ENCODE assay signal across 25 cellular contexts in the genomic region with DNA sequence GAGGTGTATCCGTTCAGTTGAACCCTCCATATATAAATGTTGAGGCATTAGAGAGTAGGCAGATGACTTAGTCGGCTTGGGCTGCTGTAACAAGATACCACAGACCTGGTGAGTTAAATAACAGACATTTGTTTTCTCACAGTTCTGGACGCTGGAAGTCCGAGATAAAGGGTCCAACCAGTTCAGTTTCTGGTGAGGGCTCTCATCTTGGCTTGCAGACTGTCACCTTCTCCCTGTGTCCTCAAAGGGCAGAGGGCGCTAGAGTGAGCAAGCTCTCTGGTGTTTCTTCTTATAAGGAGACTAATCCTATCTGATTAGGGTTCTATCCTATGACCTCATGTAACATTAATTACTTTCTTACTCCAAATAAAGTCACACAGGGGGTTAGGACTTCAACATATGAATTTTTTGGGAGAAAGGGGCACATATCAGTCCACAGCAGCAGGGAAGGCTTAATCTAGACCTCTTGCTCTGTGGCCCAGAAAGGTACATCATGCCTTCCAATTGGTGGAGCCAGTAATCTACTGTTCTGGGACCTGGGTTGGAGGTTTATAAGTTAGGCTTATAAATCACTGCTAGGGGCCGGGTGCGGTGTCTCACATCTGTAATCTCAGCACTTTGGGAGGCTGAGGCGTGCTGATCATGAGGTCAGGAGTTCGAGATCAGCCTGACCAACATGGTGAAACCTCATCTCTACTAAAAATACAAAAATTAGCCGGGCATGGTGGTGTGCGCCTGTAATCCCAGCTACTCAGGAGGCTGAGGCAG. TPM values are rescaled to one million over a fixed set of nuclear protein-coding genes. Genes with fewer than 3 reads are reported as not detected.
DNase-seq lines count a peak whose midpoint lies in the region; ATAC-seq, FAIRE-seq and TF ChIP-seq lines count a peak whose summit lies in the region.
"Had no signal": no experiment of that assay in that cellular context is flagged by ENCODE, and none has a peak within 500 bp of the region (broad histone marks: within the 10 kb centered on the region; RNA-seq: fewer than 3 reads in every experiment).

No MANE protein-coding gene starts in this region.

- H3K4me3 Mint-ChIP-seq in activated naive CD4-positive, alpha-beta T cell treated with anti-CD3 and anti-CD28 coated beads, Interleukin-2, amount 10 ng/mL, durations not matched to agents 7 days and 5 days, result no peak overlapping the region
- H3K4me3 Mint-ChIP-seq: activated naive CD8-positive, alpha-beta T cell treated with anti-CD3 and anti-CD28 coated beads, Interleukin-2, amount 50 U/mL, for 24 hours; stimulated activated effector memory CD8-positive, alpha-beta T cell treated with anti-CD3 and anti-CD28 coated beads, Interleukin-12 subunit alpha, Interleukin-12 subunit beta, amount 100 ng/mL, for 72 hours had no signal

- CTCF ChIA-PET in activated naive CD4-positive, alpha-beta T cell treated with anti-CD3 and anti-CD28 coated beads, Interleukin-2, amount 10 ng/mL, durations not matched to agents 7 days and 5 days (lab: Charles Lee), result no interaction called here

- no peaks in the 10 kb centered on the region for H3K4me1 Mint-ChIP-seq in activated naive CD4-positive, alpha-beta T cell treated with anti-CD3 and anti-CD28 coated beads, Interleukin-2, amount 10 ng/mL, durations not matched to agents 7 days and 5 days
- H3K4me1 Mint-ChIP-seq: activated naive CD8-positive, alpha-beta T cell treated with anti-CD3 and anti-CD28 coated beads, Interleukin-2, amount 50 U/mL, for 24 hours; stimulated activated effector memory CD8-positive, alpha-beta T cell treated with anti-CD3 and anti-CD28 coated beads, Interleukin-12 subunit alpha, Interleukin-12 subunit beta, amount 100 ng/mL, for 72 hours had no signal

- FAIRE-seq in small intestine (lab: Jason Lieb, UNC), result no peak

- H3K4me3 ChIP-seq in WERI-Rb-1 (ENCODE audit: low read depth, low read length) (no peak overlapping the region), small intestine (ENCODE audit: low read depth in 1 of 2, low read length in 2 of 2) (no peak overlapping the region)
- H3K4me3 ChIP-seq: gastroesophageal sphincter, prostate gland, suprapubic skin had no signal

- H3K9me3 ChIP-seq in WERI-Rb-1 (ENCODE audit: severe bottlenecking) (no peaks in the 10 kb centered on the region), small intestine (ENCODE audit: control insufficient read depth, low read depth) (peaks cover 2% of the 10 kb centered on the region)
- H3K9me3 ChIP-seq: gastroesophageal sphincter, neutrophil, prostate gland, suprapubic skin had no signal

- H3K36me3 ChIP-seq in WERI-Rb-1 (no peaks in the 10 kb centered on the region), small intestine (ENCODE audit: control insufficient read depth in 2 of 2, insufficient read depth in 2 of 2, low read length in 2 of 2) (no peaks in the 10 kb centered on the region)
- H3K36me3 ChIP-seq: gastroesophageal sphincter, neutrophil, prostate gland, suprapubic skin had no signal

- H3K4me1 ChIP-seq in small intestine (ENCODE audit: control insufficient read depth in 2 of 2, insufficient read depth in 1 of 2, low read depth in 1 of 2, low read length in 1 of 2), result peaks cover 4% of the 10 kb centered on the region in 2 donors
- H3K4me1 ChIP-seq: gastroesophageal sphincter, prostate gland, suprapubic skin had no signal

- H3K27me3 ChIP-seq in WERI-Rb-1 (ENCODE audit: insufficient read depth, low read depth, severe bottlenecking), result no peaks in the 10 kb centered on the region
- no peaks in the 10 kb centered on the region for H3K27me3 ChIP-seq in small intestine (ENCODE audit: control insufficient read depth in 2 of 2, insufficient read depth in 2 of 2, low read length in 2 of 2)

- no peaks in the 10 kb centered on the region for H3K9me3 Mint-ChIP-seq in activated naive CD4-positive, alpha-beta T cell treated with anti-CD3 and anti-CD28 coated beads, Interleukin-2, amount 10 ng/mL, durations not matched to agents 7 days and 5 days
- H3K9me3 Mint-ChIP-seq: activated naive CD8-positive, alpha-beta T cell treated with anti-CD3 and anti-CD28 coated beads, Interleukin-2, amount 50 U/mL, for 24 hours; activated T-helper 2 cell treated with anti-CD3 and anti-CD28 coated beads, Interferon-gamma antibody, Interleukin-2, Interleukin-4, amounts not matched to agents 10 μg/mL and 5 μg/mL and 100 μg/mL, durations not matched to agents 14 hours and 24 hours and 36 hours; stimulated activated effector memory CD8-positive, alpha-beta T cell treated with anti-CD3 and anti-CD28 coated beads, Interleukin-12 subunit alpha, Interleukin-12 subunit beta, amount 100 ng/mL, for 72 hours had no signal

- 60 to 79% (median 63%) methylated on average over 11 of the region's 11 CpGs for WGBS in small intestine, 3 donors

- no peaks in the 10 kb centered on the region for H3K36me3 Mint-ChIP-seq in activated naive CD4-positive, alpha-beta T cell treated with anti-CD3 and anti-CD28 coated beads, Interleukin-2, amount 10 ng/mL, durations not matched to agents 7 days and 5 days
- H3K36me3 Mint-ChIP-seq: stimulated activated effector memory CD8-positive, alpha-beta T cell treated with anti-CD3 and anti-CD28 coated beads, Interleukin-12 subunit alpha, Interleukin-12 subunit beta, amount 100 ng/mL, for 72 hours had no signal

- DNase-seq in activated naive CD4-positive, alpha-beta T cell treated with anti-CD3 and anti-CD28 coated beads, Interleukin-2, amount 10 ng/mL, durations not matched to agents 7 days and 5 days, result peak; percentile 25
- no peak for DNase-seq in activated naive CD4-positive, alpha-beta T cell treated with Interleukin-2 at 50 U/mL for 16 hours
- DNase-seq in NCI-H69 (lab: John Stamatoyannopoulos, UW), result peak; percentile 7
- DNase-seq in WERI-Rb-1, result peak; percentile 59
- DNase-seq in small intestine, result peak; percentile 59
- no peak for DNase-seq in foreskin melanocyte
- no peak for DNase-seq in NCI-H2081 (lab: John Stamatoyannopoulos, UW)
- DNase-seq: ACHN; activated CD4-positive, alpha-beta T cell treated with anti-CD3 and anti-CD28 coated beads, Interleukin-2, amount 50 U/mL, for 1 hour; activated CD8-positive, alpha-beta memory T cell treated with anti-CD3 and anti-CD28 coated beads, Interleukin-2, amount 50 U/mL, for 4 hours; activated naive CD8-positive, alpha-beta T cell treated with anti-CD3 and anti-CD28 coated beads, Interleukin-2, amount 50 U/mL, for 24 hours; C1 segment of cervical spinal cord; Calu3; NCI-H524 treated with DMSO at 0.1 percent for 48 hours; SHP77 treated with DMSO at 0.1 percent for 48 hours; stimulated activated CD4-positive, alpha-beta T cell treated with anti-CD3 and anti-CD28 coated beads, Interleukin-2, amount 100 ng/mL, for 24 hours had no signal

- no peak overlapping the region for H3K27ac Mint-ChIP-seq in activated naive CD4-positive, alpha-beta T cell treated with anti-CD3 and anti-CD28 coated beads, Interleukin-2, amount 10 ng/mL, durations not matched to agents 7 days and 5 days
- H3K27ac Mint-ChIP-seq: activated naive CD8-positive, alpha-beta T cell treated with anti-CD3 and anti-CD28 coated beads, Interleukin-2, amount 50 U/mL, for 24 hours; activated T-helper 2 cell treated with anti-CD3 and anti-CD28 coated beads, Interferon-gamma antibody, Interleukin-2, Interleukin-4, amounts not matched to agents 10 μg/mL and 5 μg/mL and 100 μg/mL, durations not matched to agents 14 hours and 24 hours and 36 hours; stimulated activated effector memory CD8-positive, alpha-beta T cell treated with anti-CD3 and anti-CD28 coated beads, Interleukin-12 subunit alpha, Interleukin-12 subunit beta, amount 100 ng/mL, for 72 hours had no signal

- ATAC-seq in HG02981 (IDR thresholded peaks at IDR 0.05; ENCODE audit: unreplicated experiment), result no peak
- ATAC-seq: activated naive CD8-positive, alpha-beta T cell treated with anti-CD3 and anti-CD28 coated beads, Interleukin-2, amount 50 U/mL, for 24 hours; gastroesophageal sphincter; stimulated activated effector memory CD8-positive, alpha-beta T cell treated with anti-CD3 and anti-CD28 coated beads, Interleukin-12 subunit alpha, Interleukin-12 subunit beta, amount 100 ng/mL, for 72 hours had no signal

- H3K27me3 Mint-ChIP-seq in activated naive CD4-positive, alpha-beta T cell treated with anti-CD3 and anti-CD28 coated beads, Interleukin-2, amount 10 ng/mL, durations not matched to agents 7 days and 5 days, result peaks cover 17% of the 10 kb centered on the region

- H3K27ac ChIP-seq in WERI-Rb-1, result no peak overlapping the region
- H3K27ac ChIP-seq in small intestine (ENCODE audit: low read depth in 1 of 2, low read length in 1 of 2), result peak overlapping the region in 1 of 2 donors; percentile 25
- H3K27ac ChIP-seq: gastroesophageal sphincter, neutrophil, prostate gland, suprapubic skin had no signal

- peak; percentile 44; the same call in 1 of the 2 replicates for TF ChIP-seq CTCF in WERI-Rb-1 (IDR thresholded peaks at IDR 0.05; ENCODE audit: low read depth, low read length)

RNA-seq across cellular contexts. Expression of gene SLC28A2, which starts 26.3 kb away (rescaled TPM):
- polyA plus RNA-seq in small intestine, result 10 to 100 TPM in 2 of 3 donors, 1 to 10 TPM in 1; 5.4 to 36.0 (median 30.5) TPM
- polyA plus RNA-seq: esophagus, urinary bladder had no signal

RNA-seq across cellular contexts. Expression of gene SHF, which starts 37.9 kb away (rescaled TPM):
- polyA plus RNA-seq in small intestine, result 10 to 100 TPM in 2 of 3 donors, 1 to 10 TPM in 1; 9.5 to 25.0 (median 11.3) TPM

Comparison
In these comparisons a context has a peak if more than half of its experiments do, and no peak if none do; other contexts are left out.
1. DNase-seq: peak in activated naive CD4-positive, alpha-beta T cell treated with anti-CD3 and anti-CD28 coated beads, Interleukin-2, amount 10 ng/mL, durations not matched to agents 7 days and 5 days (single experiment), NCI-H69 (single experiment), WERI-Rb-1 (single experiment) and small intestine (single experiment); none in activated naive CD4-positive, alpha-beta T cell treated with Interleukin-2 at 50 U/mL for 16 hours (single experiment), foreskin melanocyte (single experiment) and NCI-H2081 (0 of 2).